In the genomic region with DNA sequence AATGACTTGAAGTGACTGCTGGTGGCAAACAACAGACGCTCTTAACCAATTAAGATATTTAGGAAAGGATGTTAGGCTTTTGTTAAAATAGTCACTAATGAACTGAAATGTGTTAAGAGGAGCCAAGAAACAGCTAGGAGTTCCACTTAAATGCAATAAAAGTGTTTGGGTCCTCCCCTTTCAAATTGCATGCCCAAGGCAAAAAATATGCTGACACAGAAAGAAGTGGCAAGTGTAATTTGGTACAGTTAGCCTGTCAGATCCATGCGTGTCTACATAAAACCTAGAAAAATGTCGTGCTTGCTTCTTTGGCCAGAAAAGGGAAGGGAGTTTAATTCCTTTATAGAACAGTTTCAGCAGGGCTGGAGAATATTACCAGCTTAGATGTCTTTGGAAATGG, we compare ENCODE assay signal across 22 cellular contexts.
DNase-seq lines count a peak whose midpoint lies in the region; ATAC-seq, FAIRE-seq and TF ChIP-seq lines count a peak whose summit lies in the region.
"Had no signal": no experiment of that assay in that cellular context is flagged by ENCODE, and none has a peak within 500 bp of the region (broad histone marks: within the 10 kb centered on the region; RNA-seq: fewer than 3 reads in every experiment).

No MANE protein-coding gene starts in this region.

- no peak overlapping the region for H3K27ac ChIP-seq in left ventricle myocardium inferior (replicated peaks)
- H3K27ac ChIP-seq: stomach had no signal

- H3K4me3 ChIP-seq in left ventricle myocardium inferior, result no peak overlapping the region
- H3K4me3 ChIP-seq: mucosa of descending colon, spleen, stomach had no signal

- DNase-seq in left ventricle myocardium superior, result no peak
- DNase-seq in left ventricle myocardium inferior, result no peak
- DNase-seq in NCI-H69 (lab: John Stamatoyannopoulos, UW), result peak; percentile 52
- DNase-seq in NCI-H1930 (lab: John Stamatoyannopoulos, UW), result no peak
- DNase-seq in hepatic stellate cell (ENCODE audit: low spot score), result no peak
- no peak for DNase-seq in GM20000 (ENCODE audit: low spot score)
- DNase-seq: activated CD4-positive, alpha-beta T cell treated with anti-CD3 and anti-CD28 coated beads for 48 hours; aorta; DMS79 treated with DMSO at 0.1 percent for 48 hours; effector memory CD8-positive, alpha-beta T cell; mucosa of descending colon; NCI-H1092 treated with DMSO at 0.1 percent for 48 hours; NCI-H2081 treated with DMSO at 0.1 percent for 48 hours; retina; RPMI8226; spleen; stomach; SW 1271; trophoblast cell had no signal

- no peaks in the 10 kb centered on the region for H3K27me3 ChIP-seq in left ventricle myocardium inferior (ENCODE audit: low read depth)
- H3K27me3 ChIP-seq: spleen, stomach had no signal

- TF ChIP-seq CTCF in left ventricle myocardium inferior (IDR thresholded peaks at IDR 0.05; ENCODE audit: borderline replicate concordance) (no peak), GM20000 (IDR thresholded peaks at IDR 0.05; ENCODE audit: extremely low read depth, missing control alignments) (no peak)

- peaks cover 8% of the 10 kb centered on the region for H3K4me1 ChIP-seq in left ventricle myocardium inferior
- H3K4me1 ChIP-seq: stomach had no signal

- intact Hi-C loops in left ventricle myocardium superior (cut with micrococcal nuclease), result no loop called here
- intact Hi-C loops in left ventricle myocardium inferior (cut with micrococcal nuclease), result no loop called here

- FAIRE-seq in islet of Langerhans (lab: Jason Lieb, UNC), result peak; percentile 91
- FAIRE-seq: GM12891 had no signal

- no peaks in the 10 kb centered on the region for H3K9me3 ChIP-seq in left ventricle myocardium inferior (replicated peaks)
- H3K9me3 ChIP-seq: mucosa of descending colon, spleen, stomach had no signal

- peak; percentile 28 for ATAC-seq in left ventricle myocardium superior
- ATAC-seq: effector memory CD8-positive, alpha-beta T cell; HCT116; mucosa of descending colon had no signal

- H3K36me3 ChIP-seq in left ventricle myocardium inferior, result peaks cover 63% of the 10 kb centered on the region
